Comparison of ENCODE assay signal across 12 cellular contexts in genomic region chr6:20692023-20692422, GRCh38.
"Had no signal": no experiment of that assay in that cellular context is flagged by ENCODE, and none has a peak within 500 bp of the region (broad histone marks: within the 10 kb centered on the region; RNA-seq: fewer than 3 reads in every experiment).

No MANE protein-coding gene starts in this region.

- H3K4me3 ChIP-seq: lower lobe of right lung, right atrium auricular region, skin epidermis, tibial artery had no signal

- DNase-seq: activated CD4-positive, alpha-beta T cell treated with anti-CD3 and anti-CD28 coated beads, Interleukin-2, amount 50 U/mL, for 4 hours; activated CD4-positive, CD25-positive, alpha-beta regulatory T cell treated with anti-CD3 and anti-CD28 coated beads, Interleukin-2, amount 50 U/mL, for 72 hours; activated gamma-delta T cell; activated naive CD8-positive, alpha-beta T cell treated with anti-CD3 and anti-CD28 coated beads, Interleukin-2, amount 10 ng/mL, durations not matched to agents 7 days and 5 days; activated T-cell treated with anti-CD3 and anti-CD28 coated beads, Interleukin-2, amount 50 U/mL, for 1 hour; left cardiac atrium; lower lobe of right lung; tibial artery had no signal

- H3K9me3 ChIP-seq: lower lobe of right lung, neutrophil, right atrium auricular region, tibial artery had no signal

- H3K4me1 ChIP-seq: lower lobe of right lung had no signal

- H3K4me3 Mint-ChIP-seq: activated naive CD8-positive, alpha-beta T cell treated with anti-CD3 and anti-CD28 coated beads, Interleukin-2, amount 10 ng/mL, durations not matched to agents 7 days and 5 days; mesothelial cell of epicardium had no signal

- H3K27ac Mint-ChIP-seq: activated naive CD8-positive, alpha-beta T cell treated with anti-CD3 and anti-CD28 coated beads, Interleukin-2, amount 10 ng/mL, durations not matched to agents 7 days and 5 days; mesothelial cell of epicardium had no signal

- H3K27me3 Mint-ChIP-seq: activated naive CD8-positive, alpha-beta T cell treated with anti-CD3 and anti-CD28 coated beads, Interleukin-2, amount 10 ng/mL, durations not matched to agents 7 days and 5 days had no signal

- H3K27ac ChIP-seq: lower lobe of right lung, neutrophil, right atrium auricular region, skin epidermis, tibial artery had no signal

- H3K36me3 ChIP-seq: lower lobe of right lung, neutrophil, right atrium auricular region, tibial artery had no signal
